In the genomic region with DNA sequence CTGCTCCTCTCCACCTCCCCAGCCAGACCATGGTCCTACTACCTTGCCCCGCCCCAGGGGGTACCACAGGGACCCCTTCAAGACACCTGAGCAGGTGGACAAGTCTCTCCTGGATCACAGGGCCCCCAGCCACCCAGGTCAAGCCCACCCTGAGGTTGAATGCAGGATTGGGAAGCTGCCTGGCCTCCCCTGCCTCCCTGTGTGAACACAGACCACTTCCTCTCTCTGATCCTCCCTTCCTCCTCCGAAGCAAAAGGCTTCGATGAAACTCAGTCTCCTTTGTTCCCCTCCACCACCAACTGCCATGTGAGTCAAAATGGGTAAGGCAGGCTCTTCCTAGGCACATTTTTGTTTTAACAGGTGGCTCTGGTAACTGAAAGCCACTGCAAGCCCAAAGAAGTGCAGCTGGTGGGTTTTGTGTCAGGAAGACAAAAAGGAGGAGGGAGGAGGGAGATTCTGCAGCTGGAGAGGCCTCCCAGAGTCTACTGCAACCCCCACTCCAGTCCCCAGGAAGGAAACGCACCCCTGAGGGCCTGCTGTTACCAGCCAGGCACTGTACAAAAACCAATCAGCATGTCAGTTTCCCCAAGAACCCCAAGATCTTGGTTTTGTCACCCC, we compare ENCODE assay signal across 8 cellular contexts. TPM values are rescaled to one million over a fixed set of nuclear protein-coding genes. Genes with fewer than 3 reads are reported as not detected.
A peak's percentile ranks its signal among the peaks of the same experiment; 100 is the strongest.
DNase-seq lines count a peak whose midpoint lies in the region; ATAC-seq, FAIRE-seq and TF ChIP-seq lines count a peak whose summit lies in the region.

No MANE protein-coding gene starts in this region.

- no peak overlapping the region for H3K27ac ChIP-seq in foreskin keratinocyte

- no peak overlapping the region for H3K4me3 Mint-ChIP-seq in WTC11

- peaks cover 78% of the 10 kb centered on the region for H3K4me1 Mint-ChIP-seq in WTC11

- POLR2A ChIA-PET in WTC11 (lab: Charles Lee), result interaction anchor here (1.0 kb wide), 1 partner anchor 38 kb away, joined by 4 read pairs; no protein-coding TSS in a partner anchor

- no peaks in the 10 kb centered on the region for H3K27me3 ChIP-seq in foreskin keratinocyte

- H3K36me3 Mint-ChIP-seq in WTC11, result 0 out of 2 replicates have a peak, but pooled peaks cover 3% of the 10 kb centered on the region

- H3K4me1 ChIP-seq in foreskin keratinocyte, result peaks cover 33% of the 10 kb centered on the region

- no peaks in the 10 kb centered on the region for H3K9me3 Mint-ChIP-seq in WTC11

- CTCF ChIA-PET in WTC11 (lab: Charles Lee), result interaction anchor here (1.1 kb wide), 1 partner anchor 38 kb away, joined by 4 read pairs; no protein-coding TSS in a partner anchor

- DNase-seq in activated gamma-delta T cell treated with Interleukin-2 at 50 U/mL for 16 hours (peak; percentile 16), activated gamma-delta T cell (lab: John Stamatoyannopoulos, UW) (no peak), KBM-7 (peak; percentile 97), WTC11 (ENCODE audit: low spot score) (no peak), myocyte (ENCODE audit: low read depth) (peak; percentile 73), foreskin keratinocyte (no peak), frontal cortex (ENCODE audit: low spot score in 2 of 2) (no peak)

- FAIRE-seq in frontal cortex (lab: Jason Lieb, UNC), result no peak

- H3K27ac Mint-ChIP-seq in WTC11, result peak overlapping the region; percentile 94

- TF ChIP-seq CTCF in WTC11 (IDR thresholded peaks at IDR 0.05) (no peak), foreskin keratinocyte (conservative IDR thresholded peaks at IDR 0.05) (no peak)

- in situ Hi-C loops in KBM-7 (cut with MboI; ENCODE audit: low pct_unique_long_range_greater_than_20kb, low sequenced_read_pairs), result no loop called here

- ATAC-seq in WTC11, result no peak
- ATAC-seq in HG02970 (IDR thresholded peaks at IDR 0.05; ENCODE audit: low FRiP score, unreplicated experiment), result no peak
- no peak for ATAC-seq in foreskin keratinocyte

- peaks cover 9% of the 10 kb centered on the region for H3K27me3 Mint-ChIP-seq in WTC11 (ENCODE audit: low read depth)

TF ChIP-seq in WTC11, 78 proteins besides CTCF, POLR2A, EP300 and RAD21:
- TF ChIP-seq, protein P1, sequence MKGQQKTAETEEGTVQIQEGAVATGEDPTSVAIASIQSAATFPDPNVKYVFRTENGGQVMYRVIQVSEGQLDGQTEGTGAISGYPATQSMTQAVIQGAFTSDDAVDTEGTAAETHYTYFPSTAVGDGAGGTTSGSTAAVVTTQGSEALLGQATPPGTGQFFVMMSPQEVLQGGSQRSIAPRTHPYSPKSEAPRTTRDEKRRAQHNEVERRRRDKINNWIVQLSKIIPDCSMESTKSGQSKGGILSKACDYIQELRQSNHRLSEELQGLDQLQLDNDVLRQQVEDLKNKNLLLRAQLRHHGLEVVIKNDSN (CRISPR knock-in tag; IDR thresholded peaks at IDR 0.05), result no peak
- no peak for TF ChIP-seq GABPB1 (CRISPR knock-in tag; IDR thresholded peaks at IDR 0.05)
- no peak for TF ChIP-seq ATF1 (CRISPR knock-in tag; IDR thresholded peaks at IDR 0.05)
- no peak for TF ChIP-seq RELA (CRISPR knock-in tag; IDR thresholded peaks at IDR 0.05; ENCODE audit: borderline replicate concordance)
- TF ChIP-seq, protein P2, sequence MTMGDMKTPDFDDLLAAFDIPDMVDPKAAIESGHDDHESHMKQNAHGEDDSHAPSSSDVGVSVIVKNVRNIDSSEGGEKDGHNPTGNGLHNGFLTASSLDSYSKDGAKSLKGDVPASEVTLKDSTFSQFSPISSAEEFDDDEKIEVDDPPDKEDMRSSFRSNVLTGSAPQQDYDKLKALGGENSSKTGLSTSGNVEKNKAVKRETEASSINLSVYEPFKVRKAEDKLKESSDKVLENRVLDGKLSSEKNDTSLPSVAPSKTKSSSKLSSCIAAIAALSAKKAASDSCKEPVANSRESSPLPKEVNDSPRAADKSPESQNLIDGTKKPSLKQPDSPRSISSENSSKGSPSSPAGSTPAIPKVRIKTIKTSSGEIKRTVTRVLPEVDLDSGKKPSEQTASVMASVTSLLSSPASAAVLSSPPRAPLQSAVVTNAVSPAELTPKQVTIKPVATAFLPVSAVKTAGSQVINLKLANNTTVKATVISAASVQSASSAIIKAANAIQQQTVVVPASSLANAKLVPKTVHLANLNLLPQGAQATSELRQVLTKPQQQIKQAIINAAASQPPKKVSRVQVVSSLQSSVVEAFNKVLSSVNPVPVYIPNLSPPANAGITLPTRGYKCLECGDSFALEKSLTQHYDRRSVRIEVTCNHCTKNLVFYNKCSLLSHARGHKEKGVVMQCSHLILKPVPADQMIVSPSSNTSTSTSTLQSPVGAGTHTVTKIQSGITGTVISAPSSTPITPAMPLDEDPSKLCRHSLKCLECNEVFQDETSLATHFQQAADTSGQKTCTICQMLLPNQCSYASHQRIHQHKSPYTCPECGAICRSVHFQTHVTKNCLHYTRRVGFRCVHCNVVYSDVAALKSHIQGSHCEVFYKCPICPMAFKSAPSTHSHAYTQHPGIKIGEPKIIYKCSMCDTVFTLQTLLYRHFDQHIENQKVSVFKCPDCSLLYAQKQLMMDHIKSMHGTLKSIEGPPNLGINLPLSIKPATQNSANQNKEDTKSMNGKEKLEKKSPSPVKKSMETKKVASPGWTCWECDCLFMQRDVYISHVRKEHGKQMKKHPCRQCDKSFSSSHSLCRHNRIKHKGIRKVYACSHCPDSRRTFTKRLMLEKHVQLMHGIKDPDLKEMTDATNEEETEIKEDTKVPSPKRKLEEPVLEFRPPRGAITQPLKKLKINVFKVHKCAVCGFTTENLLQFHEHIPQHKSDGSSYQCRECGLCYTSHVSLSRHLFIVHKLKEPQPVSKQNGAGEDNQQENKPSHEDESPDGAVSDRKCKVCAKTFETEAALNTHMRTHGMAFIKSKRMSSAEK (CRISPR knock-in tag; IDR thresholded peaks at IDR 0.05; ENCODE audit: borderline replicate concordance), result no peak
- TF ChIP-seq, protein P3, sequence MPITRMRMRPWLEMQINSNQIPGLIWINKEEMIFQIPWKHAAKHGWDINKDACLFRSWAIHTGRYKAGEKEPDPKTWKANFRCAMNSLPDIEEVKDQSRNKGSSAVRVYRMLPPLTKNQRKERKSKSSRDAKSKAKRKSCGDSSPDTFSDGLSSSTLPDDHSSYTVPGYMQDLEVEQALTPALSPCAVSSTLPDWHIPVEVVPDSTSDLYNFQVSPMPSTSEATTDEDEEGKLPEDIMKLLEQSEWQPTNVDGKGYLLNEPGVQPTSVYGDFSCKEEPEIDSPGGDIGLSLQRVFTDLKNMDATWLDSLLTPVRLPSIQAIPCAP (CRISPR knock-in tag; IDR thresholded peaks at IDR 0.05), result no peak
- no peak for TF ChIP-seq ELF4 (CRISPR knock-in tag; IDR thresholded peaks at IDR 0.05; ENCODE audit: low read depth)
- peak; percentile 73; the same call in 1 of the 2 replicates for TF ChIP-seq ZNF121 (CRISPR knock-in tag; IDR thresholded peaks at IDR 0.05)
- no peak for TF ChIP-seq ETV6 (CRISPR knock-in tag; IDR thresholded peaks at IDR 0.05)
- TF ChIP-seq, protein P4, sequence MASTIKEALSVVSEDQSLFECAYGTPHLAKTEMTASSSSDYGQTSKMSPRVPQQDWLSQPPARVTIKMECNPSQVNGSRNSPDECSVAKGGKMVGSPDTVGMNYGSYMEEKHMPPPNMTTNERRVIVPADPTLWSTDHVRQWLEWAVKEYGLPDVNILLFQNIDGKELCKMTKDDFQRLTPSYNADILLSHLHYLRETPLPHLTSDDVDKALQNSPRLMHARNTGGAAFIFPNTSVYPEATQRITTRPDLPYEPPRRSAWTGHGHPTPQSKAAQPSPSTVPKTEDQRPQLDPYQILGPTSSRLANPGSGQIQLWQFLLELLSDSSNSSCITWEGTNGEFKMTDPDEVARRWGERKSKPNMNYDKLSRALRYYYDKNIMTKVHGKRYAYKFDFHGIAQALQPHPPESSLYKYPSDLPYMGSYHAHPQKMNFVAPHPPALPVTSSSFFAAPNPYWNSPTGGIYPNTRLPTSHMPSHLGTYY (CRISPR knock-in tag; IDR thresholded peaks at IDR 0.05), result no peak
- TF ChIP-seq FOXP1 (CRISPR knock-in tag; IDR thresholded peaks at IDR 0.05; ENCODE audit: borderline replicate concordance), result no peak
- TF ChIP-seq ZNF263 (CRISPR knock-in tag; IDR thresholded peaks at IDR 0.05; ENCODE audit: low read depth), result peak; percentile 92
- TF ChIP-seq, protein P5, sequence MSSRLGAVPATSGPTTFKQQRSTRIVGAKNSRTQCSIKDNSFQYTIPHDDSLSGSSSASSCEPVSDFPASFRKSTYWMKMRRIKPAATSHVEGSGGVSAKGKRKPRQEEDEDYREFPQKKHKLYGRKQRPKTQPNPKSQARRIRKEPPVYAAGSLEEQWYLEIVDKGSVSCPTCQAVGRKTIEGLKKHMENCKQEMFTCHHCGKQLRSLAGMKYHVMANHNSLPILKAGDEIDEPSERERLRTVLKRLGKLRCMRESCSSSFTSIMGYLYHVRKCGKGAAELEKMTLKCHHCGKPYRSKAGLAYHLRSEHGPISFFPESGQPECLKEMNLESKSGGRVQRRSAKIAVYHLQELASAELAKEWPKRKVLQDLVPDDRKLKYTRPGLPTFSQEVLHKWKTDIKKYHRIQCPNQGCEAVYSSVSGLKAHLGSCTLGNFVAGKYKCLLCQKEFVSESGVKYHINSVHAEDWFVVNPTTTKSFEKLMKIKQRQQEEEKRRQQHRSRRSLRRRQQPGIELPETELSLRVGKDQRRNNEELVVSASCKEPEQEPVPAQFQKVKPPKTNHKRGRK (CRISPR knock-in tag; IDR thresholded peaks at IDR 0.05; ENCODE audit: borderline replicate concordance), result no peak
- TF ChIP-seq SOX15 (CRISPR knock-in tag; IDR thresholded peaks at IDR 0.05), result no peak

RNA-seq across cellular contexts. Expression of a gene that starts 5.4 kb away (rescaled TPM):
- total RNA-seq in WTC11 (2021) (19.7 to 29.2 TPM (median 25.3 TPM) in 3 replicates), myocyte (1.4 and 3.8 TPM in 2 replicates), foreskin keratinocyte (16.1 and 17.6 TPM in 2 replicates), frontal cortex (2.4 TPM)
- polyA plus RNA-seq in myocyte (2012), result 3.5 TPM
- polyA plus RNA-seq in foreskin keratinocyte, result 21.3 and 22.9 TPM in 2 replicates

Comparison
In these comparisons a context has a peak if more than half of its experiments do, and no peak if none do; other contexts are left out.
1. DNase-seq: peak in activated gamma-delta T cell treated with Interleukin-2 at 50 U/mL for 16 hours (single experiment), KBM-7 (single experiment) and myocyte (single experiment); none in activated gamma-delta T cell (single experiment), WTC11 (single experiment), foreskin keratinocyte (0 of 2) and frontal cortex (0 of 2).